16 cellular contexts compared by ENCODE assay signal in genomic region chr2:56348382-56348781, GRCh38.
DNase-seq lines count a peak whose midpoint lies in the region; ATAC-seq and TF ChIP-seq lines count a peak whose summit lies in the region.
"Had no signal": no experiment of that assay in that cellular context is flagged by ENCODE, and none has a peak within 500 bp of the region (broad histone marks: within the 10 kb centered on the region; RNA-seq: fewer than 3 reads in every experiment).

No MANE protein-coding gene starts in this region.

- H3K9me2 ChIP-seq in GM23248 (ENCODE audit: insufficient read depth): no peaks in the 10 kb centered on the region

- 18 to 44% methylated on average over 2 of the region's 2 CpGs for WGBS in GM23248 (ENCODE audit: low coverage in 1 of 2, low lambda C conversion rate in 2 of 2, missing lambda C conversion rate in 2 of 2), 2 experiments

- no peaks in the 10 kb centered on the region for H3F3A ChIP-seq in GM23248 (ENCODE audit: insufficient read depth)

- H3K4me2 ChIP-seq in KMS-11 (peak overlapping the region; percentile 29; the same call in 1 of the 2 replicates), GM23248 (ENCODE audit: unreplicated experiment) (no peak overlapping the region)

- H3K36me3 ChIP-seq in KMS-11 (ENCODE audit: insufficient read depth) (no peaks in the 10 kb centered on the region), GM23248 (ENCODE audit: low read depth) (no peaks in the 10 kb centered on the region)
- H3K36me3 ChIP-seq: gastrocnemius medialis had no signal

- H3K9ac ChIP-seq in KMS-11: no peak overlapping the region
- no peak overlapping the region for H3K9ac ChIP-seq in GM23248

- peak; percentile 65 for ATAC-seq in GM18498 (IDR thresholded peaks at IDR 0.05; ENCODE audit: unreplicated experiment)
- peak; percentile 73 for ATAC-seq in GM21390 (IDR thresholded peaks at IDR 0.05; ENCODE audit: unreplicated experiment)
- ATAC-seq: activated CD8-positive, alpha-beta T cell treated with anti-CD3 and anti-CD28 coated beads, Interleukin-2, amount 10 ng/mL, durations not matched to agents 7 days and 5 days; gastrocnemius medialis; Panc1; right cardiac atrium had no signal

- H3K4me3 ChIP-seq in KMS-11 (IDR thresholded peaks at IDR 0.05; ENCODE audit: insufficient read depth, low read depth, low read length) (no peak overlapping the region), GM23248 (no peak overlapping the region)
- H3K4me3 ChIP-seq: coronary artery, gastrocnemius medialis had no signal

- H3K27me3 ChIP-seq in KMS-11 (ENCODE audit: insufficient read depth, low read depth) (no peaks in the 10 kb centered on the region), GM23248 (replicated peaks; ENCODE audit: insufficient read depth) (no peaks in the 10 kb centered on the region)
- H3K27me3 ChIP-seq: gastrocnemius medialis had no signal

- no peak overlapping the region for H3K27ac ChIP-seq in KMS-11
- peak overlapping the region; percentile 26 for H3K27ac ChIP-seq in caudate nucleus (ENCODE audit: low read depth, low read length)
- no peak overlapping the region for H3K27ac ChIP-seq in GM23248
- H3K27ac ChIP-seq: coronary artery, gastrocnemius medialis had no signal

- H2AFZ ChIP-seq in KMS-11 (ENCODE audit: low read depth) (0 out of 2 replicates have a peak overlapping the region, but pooled peaks have one; percentile 15), GM23248 (no peak overlapping the region)

- H3K9me3 ChIP-seq in GM23248 (ENCODE audit: low read depth): no peaks in the 10 kb centered on the region
- H3K9me3 ChIP-seq: gastrocnemius medialis had no signal

- peak in 9 of 61 donors; percentile 1 to 26 (median 4) for DNase-seq in caudate nucleus (lab: John Stamatoyannopoulos, UW)
- no peak for DNase-seq in GM23248
- DNase-seq in NCI-H187 treated with DMSO at 0.1 percent for 48 hours (lab: John Stamatoyannopoulos, UW): no peak
- no peak for DNase-seq in occipital lobe (lab: John Stamatoyannopoulos, UW)
- no peak for DNase-seq in SIG-M5 (lab: John Stamatoyannopoulos, UW)
- DNase-seq: activated CD8-positive, alpha-beta T cell treated with anti-CD3 and anti-CD28 coated beads, Interleukin-2, amount 10 ng/mL, durations not matched to agents 7 days and 5 days; activated effector memory CD4-positive, alpha-beta T cell treated with anti-CD3 and anti-CD28 coated beads, Interleukin-2, amount 50 U/mL, for 16 hours; gastrocnemius medialis; NCI-H226; right cardiac atrium; stimulated activated CD4-positive, alpha-beta T cell treated with anti-CD3 and anti-CD28 coated beads, Interleukin-1b, Interleukin-23, amount 100 ng/mL, for 48 hours had no signal

- in situ Hi-C loops in GM23248 (cut with MboI): no loop called here

- H3K79me2 ChIP-seq in KMS-11 (ENCODE audit: insufficient read depth, low read depth) (no peaks in the 10 kb centered on the region), GM23248 (ENCODE audit: insufficient read depth) (no peaks in the 10 kb centered on the region)

- H4K20me1 ChIP-seq in KMS-11 (ENCODE audit: insufficient read depth) (no peaks in the 10 kb centered on the region), GM23248 (ENCODE audit: insufficient read depth) (no peaks in the 10 kb centered on the region)

- TF ChIP-seq CTCF in KMS-11 (conservative IDR thresholded peaks at IDR 0.05; ENCODE audit: low read depth, low read length): no peak

- H3K4me1 ChIP-seq in KMS-11 (ENCODE audit: low read depth, poor library complexity, severe bottlenecking) (peaks cover 21% of the 10 kb centered on the region), GM23248 (ENCODE audit: insufficient read depth) (no peaks in the 10 kb centered on the region)
- H3K4me1 ChIP-seq: gastrocnemius medialis had no signal
